ENCODE assay signal across 11 cellular contexts in the genomic region with DNA sequence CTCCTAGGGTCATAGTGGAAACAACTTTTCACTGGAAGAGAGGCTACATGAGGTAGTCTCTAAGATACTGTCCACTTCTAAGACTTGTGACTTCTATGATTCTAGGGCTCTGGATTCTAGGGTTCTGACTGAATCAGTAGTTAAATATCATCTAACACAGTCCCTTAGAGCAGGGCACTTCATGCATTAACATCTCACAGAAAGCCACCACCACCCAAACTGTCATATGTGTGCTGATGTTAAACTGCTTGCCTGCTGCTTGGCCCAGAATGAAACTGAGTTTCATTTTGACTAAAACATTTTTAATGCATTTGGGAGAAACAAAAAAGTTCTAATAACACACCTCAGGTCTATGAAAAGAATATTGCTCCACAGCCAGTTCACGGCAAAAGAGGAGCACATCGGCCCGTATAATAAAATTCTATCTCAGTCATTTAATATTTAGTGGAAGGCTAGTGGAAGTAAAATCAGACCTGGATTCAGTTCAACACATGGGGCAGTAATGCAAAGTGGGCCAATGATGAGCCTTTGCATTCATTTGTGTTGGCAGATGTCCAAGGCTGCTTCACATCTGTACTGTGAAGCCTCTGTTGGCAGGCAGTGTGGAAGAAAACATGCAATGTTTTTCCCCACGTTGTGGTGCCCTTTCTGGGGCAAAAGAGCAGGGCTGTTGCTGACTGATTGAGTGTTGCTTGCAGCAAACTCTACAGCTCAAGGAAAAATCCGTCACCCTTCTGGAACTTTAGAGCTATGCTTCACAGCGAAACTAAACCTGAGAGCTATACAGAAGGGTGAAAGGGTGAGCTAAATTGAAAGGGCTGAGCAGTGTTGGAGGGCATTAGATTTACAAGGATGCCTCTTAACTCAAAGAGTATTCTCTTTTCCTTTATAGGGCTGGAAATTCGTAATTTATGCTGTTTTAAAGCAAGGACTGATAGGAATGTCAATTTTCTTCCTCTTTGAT. TPM values are rescaled to one million over a fixed set of nuclear protein-coding genes. Genes with fewer than 3 reads are reported as not detected.
DNase-seq lines count a peak whose midpoint lies in the region; ATAC-seq and TF ChIP-seq lines count a peak whose summit lies in the region.
"Had no signal": no experiment of that assay in that cellular context is flagged by ENCODE, and none has a peak within 500 bp of the region (broad histone marks: within the 10 kb centered on the region; RNA-seq: fewer than 3 reads in every experiment).

No MANE protein-coding gene starts in this region.

- H3K4me1 ChIP-seq in skeletal muscle satellite cell (ENCODE audit: control insufficient read depth, insufficient read depth, low read length) (peaks cover 6% of the 10 kb centered on the region), mesendoderm (ENCODE audit: control insufficient read depth, low read depth, low read length) (no peaks in the 10 kb centered on the region), tibial artery (peaks cover 0 to 15% (median 8%) of the 10 kb centered on the region in 4 donors)

- no peaks in the 10 kb centered on the region for H3K27me3 Mint-ChIP-seq in activated T-helper 1 cell treated with anti-CD3 and anti-CD28 coated beads, Interleukin-12 subunit alpha, Interleukin-12 subunit beta, Interleukin-2, Interleukin-4 antibody, amounts not matched to agents 30 ng/mL and 10 ng/mL and 1 ng/mL, durations not matched to agents 14 hours and 24 hours and 36 hours (ENCODE audit: insufficient read depth)
- H3K27me3 Mint-ChIP-seq: CD4-positive, CD25-positive, alpha-beta regulatory T cell had no signal

- peak; percentile 66 for ATAC-seq in GM21723 (IDR thresholded peaks at IDR 0.05; ENCODE audit: unreplicated experiment)

- H3K23ac ChIP-seq in mesendoderm (ENCODE audit: low read length): no peak overlapping the region

- H3K27ac Mint-ChIP-seq in activated T-helper 1 cell treated with anti-CD3 and anti-CD28 coated beads, Interleukin-12 subunit alpha, Interleukin-12 subunit beta, Interleukin-2, Interleukin-4 antibody, amounts not matched to agents 30 ng/mL and 10 ng/mL and 1 ng/mL, durations not matched to agents 14 hours and 24 hours and 36 hours: no peak overlapping the region
- H3K27ac Mint-ChIP-seq: activated B cell treated with CpG ODN at 0.5 μM for 24 hours; CD4-positive, CD25-positive, alpha-beta regulatory T cell; naive B cell had no signal

- H3K79me2 ChIP-seq in mesendoderm (ENCODE audit: control insufficient read depth, insufficient read depth, low read length): no peaks in the 10 kb centered on the region

- H3K36me3 ChIP-seq in skeletal muscle satellite cell (ENCODE audit: insufficient read depth, low read length) (no peaks in the 10 kb centered on the region), mesendoderm (ENCODE audit: control insufficient read depth, insufficient read depth, low read length) (no peaks in the 10 kb centered on the region), tibial artery (no peaks in the 10 kb centered on the region)

- H3K27ac ChIP-seq in mesendoderm (ENCODE audit: low read depth, low read length): no peak overlapping the region
- no peak overlapping the region for H3K27ac ChIP-seq in tibial artery

- peak; percentile 63 for DNase-seq in AG08395 (ENCODE audit: low spot score)
- peak; percentile 59 for DNase-seq in NCI-H2081 treated with DMSO at 0.1 percent for 48 hours (lab: John Stamatoyannopoulos, UW)
- peak; percentile 68 for DNase-seq in dedifferentiated amniotic fluid mesenchymal stem cell (ENCODE audit: extremely low spot score)
- DNase-seq in mesendoderm: no peak
- no peak for DNase-seq in tibial artery
- no peak for DNase-seq in activated T-helper 1 cell treated with anti-CD3 and anti-CD28 coated beads, Interleukin-12 subunit alpha, Interleukin-12 subunit beta, Interleukin-2, Interleukin-4 antibody, amounts not matched to agents 30 ng/mL and 10 ng/mL and 1 ng/mL, durations not matched to agents 14 hours and 24 hours and 36 hours (ENCODE audit: low spot score)
- DNase-seq: activated B cell treated with CpG ODN at 0.5 μM for 24 hours; CD4-positive, CD25-positive, alpha-beta regulatory T cell; naive B cell had no signal

- no peak overlapping the region for H4K8ac ChIP-seq in mesendoderm (ENCODE audit: low read depth, low read length)

- H3K9me3 ChIP-seq in skeletal muscle satellite cell (replicated peaks; ENCODE audit: low read length) (no peaks in the 10 kb centered on the region), tibial artery (no peaks in the 10 kb centered on the region)

- H3K27me3 ChIP-seq in skeletal muscle satellite cell (ENCODE audit: control insufficient read depth, insufficient read depth, low read length): peaks cover 16% of the 10 kb centered on the region
- H3K27me3 ChIP-seq in mesendoderm (ENCODE audit: insufficient read depth, low read length, poor library complexity): no peaks in the 10 kb centered on the region
- H3K27me3 ChIP-seq in tibial artery: peaks cover 0 to 15% of the 10 kb centered on the region in 2 donors

- H3K79me1 ChIP-seq in mesendoderm (ENCODE audit: low read length): no peaks in the 10 kb centered on the region

- H2AK5ac ChIP-seq in mesendoderm (ENCODE audit: low read length): no peak overlapping the region

- H2BK15ac ChIP-seq in mesendoderm (replicated peaks; ENCODE audit: low read depth): no peak overlapping the region

- H3K4me2 ChIP-seq in skeletal muscle satellite cell (ENCODE audit: low read length) (peak overlapping the region; percentile 1), mesendoderm (ENCODE audit: low read length) (no peak overlapping the region)

- H3K9me3 Mint-ChIP-seq in activated T-helper 1 cell treated with anti-CD3 and anti-CD28 coated beads, Interleukin-12 subunit alpha, Interleukin-12 subunit beta, Interleukin-2, Interleukin-4 antibody, amounts not matched to agents 30 ng/mL and 10 ng/mL and 1 ng/mL, durations not matched to agents 14 hours and 24 hours and 36 hours: no peaks in the 10 kb centered on the region
- H3K9me3 Mint-ChIP-seq: activated B cell treated with CpG ODN at 0.5 μM for 24 hours, naive B cell had no signal

- H3K9ac ChIP-seq in skeletal muscle satellite cell (ENCODE audit: low read depth, low read length) (no peak overlapping the region), mesendoderm (ENCODE audit: low read length) (no peak overlapping the region)

- H4K5ac ChIP-seq in mesendoderm (ENCODE audit: low read length): no peak overlapping the region

- no peak for TF ChIP-seq CTCF in tibial artery (IDR thresholded peaks at IDR 0.05)

- no peak overlapping the region for H3K56ac ChIP-seq in mesendoderm (ENCODE audit: low read length)

- no peak overlapping the region for H2BK120ac ChIP-seq in mesendoderm (ENCODE audit: low read depth, low read length)

- intact Hi-C loops in tibial artery (cut with DNase I; ENCODE audit: low total_unique reads): no loop called here
- intact Hi-C loops in activated T-helper 1 cell treated with anti-CD3 and anti-CD28 coated beads, Interleukin-12 subunit alpha, Interleukin-12 subunit beta, Interleukin-2, Interleukin-4 antibody, amounts not matched to agents 30 ng/mL and 10 ng/mL and 1 ng/mL, durations not matched to agents 14 hours and 24 hours and 36 hours (cut with micrococcal nuclease): no loop called here

- H3K4me1 Mint-ChIP-seq in activated T-helper 1 cell treated with anti-CD3 and anti-CD28 coated beads, Interleukin-12 subunit alpha, Interleukin-12 subunit beta, Interleukin-2, Interleukin-4 antibody, amounts not matched to agents 30 ng/mL and 10 ng/mL and 1 ng/mL, durations not matched to agents 14 hours and 24 hours and 36 hours (ENCODE audit: low read depth): no peaks in the 10 kb centered on the region
- H3K4me1 Mint-ChIP-seq: activated B cell treated with CpG ODN at 0.5 μM for 24 hours, naive B cell had no signal

- H3K4me3 ChIP-seq in skeletal muscle satellite cell (ENCODE audit: low read length) (no peak overlapping the region), mesendoderm (ENCODE audit: low read length) (no peak overlapping the region), tibial artery (no peak overlapping the region)

- no peaks in the 10 kb centered on the region for H3K36me3 Mint-ChIP-seq in activated T-helper 1 cell treated with anti-CD3 and anti-CD28 coated beads, Interleukin-12 subunit alpha, Interleukin-12 subunit beta, Interleukin-2, Interleukin-4 antibody, amounts not matched to agents 30 ng/mL and 10 ng/mL and 1 ng/mL, durations not matched to agents 14 hours and 24 hours and 36 hours (ENCODE audit: low read depth)
- H3K36me3 Mint-ChIP-seq: CD4-positive, CD25-positive, alpha-beta regulatory T cell; naive B cell had no signal

- WGBS in mesendoderm (ENCODE audit: extremely low coverage, insufficient coverage, low lambda C conversion rate): no CpG with 5 or more reads among the region's 7 CpGs

- H2BK5ac ChIP-seq in mesendoderm (ENCODE audit: low read length): no peak overlapping the region

- no peak overlapping the region for H3K4me3 Mint-ChIP-seq in activated T-helper 1 cell treated with anti-CD3 and anti-CD28 coated beads, Interleukin-12 subunit alpha, Interleukin-12 subunit beta, Interleukin-2, Interleukin-4 antibody, amounts not matched to agents 30 ng/mL and 10 ng/mL and 1 ng/mL, durations not matched to agents 14 hours and 24 hours and 36 hours
- H3K4me3 Mint-ChIP-seq: activated B cell treated with CpG ODN at 0.5 μM for 24 hours; CD4-positive, CD25-positive, alpha-beta regulatory T cell; naive B cell had no signal

- H3K18ac ChIP-seq in mesendoderm (ENCODE audit: low read length): no peak overlapping the region

- no peak overlapping the region for H3K4ac ChIP-seq in mesendoderm (ENCODE audit: low read depth, low read length)

RNA-seq across cellular contexts. Expression of gene AUTS2, which starts 33.5 kb away (rescaled TPM):
- total RNA-seq in skeletal muscle satellite cell (2012; rRNA removed): 5.2 and 6.8 TPM in 2 replicates
- 36.3 TPM for polyA plus RNA-seq in mesendoderm (2013, experiment 1 of 2)
- polyA plus RNA-seq in mesendoderm (2013, experiment 2 of 2): 35.5 TPM
- 2.4 and 2.7 TPM in 2 replicates for total RNA-seq in activated T-helper 1 cell treated with anti-CD3 and anti-CD28 coated beads, Interleukin-12 subunit alpha, Interleukin-12 subunit beta, Interleukin-2, Interleukin-4 antibody, amounts not matched to agents 30 ng/mL and 10 ng/mL and 1 ng/mL, durations not matched to agents 14 hours and 24 hours and 36 hours

Comparison
In these comparisons a context has a peak if more than half of its experiments do, and no peak if none do; other contexts are left out.
1. DNase-seq: peak in AG08395 (single experiment), NCI-H2081 treated with DMSO at 0.1 percent for 48 hours (single experiment) and dedifferentiated amniotic fluid mesenchymal stem cell (single experiment); none in mesendoderm (single experiment), tibial artery (0 of 2) and activated T-helper 1 cell treated with anti-CD3 and anti-CD28 coated beads, Interleukin-12 subunit alpha, Interleukin-12 subunit beta, Interleukin-2, Interleukin-4 antibody, amounts not matched to agents 30 ng/mL and 10 ng/mL and 1 ng/mL, durations not matched to agents 14 hours and 24 hours and 36 hours (single experiment).